Comparison of ENCODE assay signal across 1 cellular context in the genomic region with DNA sequence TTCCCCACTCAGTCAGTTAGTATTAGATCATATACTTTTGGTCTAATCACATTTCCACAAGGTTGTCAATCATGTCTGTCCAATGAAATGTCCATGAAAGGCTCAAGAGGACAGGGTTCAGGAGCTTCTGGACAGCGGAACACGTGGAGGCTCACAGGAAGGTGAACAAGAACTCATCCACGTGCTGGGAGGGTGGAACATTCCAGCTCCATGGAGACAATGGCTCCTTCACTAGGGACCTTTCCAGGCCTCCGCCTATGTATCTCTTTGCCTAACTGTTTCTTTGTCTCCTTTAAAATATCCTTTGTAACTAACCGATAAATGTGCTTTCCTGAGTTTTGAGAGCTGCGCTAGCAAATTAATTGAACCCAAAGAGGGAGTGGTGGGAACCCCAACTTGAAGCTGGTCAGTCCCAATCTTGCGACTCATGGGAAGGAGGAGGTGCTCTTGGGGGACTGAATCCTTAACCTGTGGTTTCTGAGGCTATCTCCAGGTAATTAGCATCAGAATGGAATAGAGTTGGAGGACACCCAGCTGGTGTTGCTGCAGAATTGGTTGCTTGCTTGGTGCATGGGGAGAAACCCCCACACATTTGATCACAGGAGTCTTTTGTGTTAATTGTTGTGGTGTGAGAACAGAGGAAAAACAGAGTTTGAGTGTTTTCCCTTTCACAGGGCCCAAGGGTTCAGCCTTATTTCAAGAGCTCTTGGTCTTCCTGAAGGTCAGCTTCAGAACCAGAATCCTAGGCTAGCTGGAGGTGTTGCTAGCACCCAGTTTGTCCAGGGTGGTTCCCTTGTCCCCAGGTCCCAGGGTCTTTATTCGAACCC.
TF ChIP-seq lines count a peak whose summit lies in the region.

No MANE protein-coding gene starts in this region.

TF ChIP-seq in WTC11, 78 proteins besides CTCF, POLR2A, EP300 and RAD21 (continued from another document):
- TF ChIP-seq, protein P1, sequence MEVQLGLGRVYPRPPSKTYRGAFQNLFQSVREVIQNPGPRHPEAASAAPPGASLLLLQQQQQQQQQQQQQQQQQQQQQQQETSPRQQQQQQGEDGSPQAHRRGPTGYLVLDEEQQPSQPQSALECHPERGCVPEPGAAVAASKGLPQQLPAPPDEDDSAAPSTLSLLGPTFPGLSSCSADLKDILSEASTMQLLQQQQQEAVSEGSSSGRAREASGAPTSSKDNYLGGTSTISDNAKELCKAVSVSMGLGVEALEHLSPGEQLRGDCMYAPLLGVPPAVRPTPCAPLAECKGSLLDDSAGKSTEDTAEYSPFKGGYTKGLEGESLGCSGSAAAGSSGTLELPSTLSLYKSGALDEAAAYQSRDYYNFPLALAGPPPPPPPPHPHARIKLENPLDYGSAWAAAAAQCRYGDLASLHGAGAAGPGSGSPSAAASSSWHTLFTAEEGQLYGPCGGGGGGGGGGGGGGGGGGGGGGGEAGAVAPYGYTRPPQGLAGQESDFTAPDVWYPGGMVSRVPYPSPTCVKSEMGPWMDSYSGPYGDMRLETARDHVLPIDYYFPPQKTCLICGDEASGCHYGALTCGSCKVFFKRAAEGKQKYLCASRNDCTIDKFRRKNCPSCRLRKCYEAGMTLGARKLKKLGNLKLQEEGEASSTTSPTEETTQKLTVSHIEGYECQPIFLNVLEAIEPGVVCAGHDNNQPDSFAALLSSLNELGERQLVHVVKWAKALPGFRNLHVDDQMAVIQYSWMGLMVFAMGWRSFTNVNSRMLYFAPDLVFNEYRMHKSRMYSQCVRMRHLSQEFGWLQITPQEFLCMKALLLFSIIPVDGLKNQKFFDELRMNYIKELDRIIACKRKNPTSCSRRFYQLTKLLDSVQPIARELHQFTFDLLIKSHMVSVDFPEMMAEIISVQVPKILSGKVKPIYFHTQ (CRISPR knock-in tag; IDR thresholded peaks at IDR 0.05) = no peak
- no peak for TF ChIP-seq SMAD4 (CRISPR knock-in tag; IDR thresholded peaks at IDR 0.05)
